ENCODE assay signal across 1 cellular context in the genomic region with DNA sequence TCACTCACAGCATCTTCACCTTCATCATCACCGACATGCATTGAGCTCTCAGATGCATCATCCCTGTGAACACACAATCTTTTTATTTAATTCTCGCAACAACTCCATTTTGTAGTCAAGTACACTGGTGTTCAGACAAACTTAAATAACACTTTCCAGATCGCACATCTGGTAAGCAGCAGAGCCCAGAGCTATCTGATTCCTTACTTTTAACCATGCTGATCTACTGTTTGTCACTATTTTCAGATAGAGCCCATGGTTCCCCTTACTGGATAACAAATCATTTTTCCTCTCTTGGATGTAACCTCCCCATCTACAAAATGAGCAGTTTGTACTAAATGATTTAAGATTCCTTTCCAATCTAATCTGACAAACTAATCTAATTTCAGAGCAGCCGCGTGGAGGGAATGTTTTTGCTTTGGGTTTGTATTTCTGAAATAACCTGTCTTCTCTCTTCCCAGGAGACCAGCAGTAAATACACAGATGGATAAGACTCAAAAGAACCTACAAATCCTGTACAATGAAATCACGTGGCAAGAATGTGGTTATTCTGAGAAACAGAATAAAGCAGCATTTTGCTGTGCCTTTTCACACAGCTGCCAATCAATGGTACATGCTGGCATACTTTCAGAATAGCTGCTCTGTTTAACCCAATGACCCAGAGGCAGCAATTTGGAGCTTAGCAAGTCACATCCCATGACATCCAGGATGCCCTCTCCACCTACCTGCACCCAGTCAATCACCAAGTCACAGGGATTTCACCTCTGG.
A peak's percentile ranks its signal among the peaks of the same experiment; 100 is the strongest.
TF ChIP-seq lines count a peak whose summit lies in the region.

No MANE protein-coding gene starts in this region.

TF ChIP-seq in HEK293, 187 proteins besides CTCF, POLR2A, EP300 and RAD21:
- TF ChIP-seq, protein P1, sequence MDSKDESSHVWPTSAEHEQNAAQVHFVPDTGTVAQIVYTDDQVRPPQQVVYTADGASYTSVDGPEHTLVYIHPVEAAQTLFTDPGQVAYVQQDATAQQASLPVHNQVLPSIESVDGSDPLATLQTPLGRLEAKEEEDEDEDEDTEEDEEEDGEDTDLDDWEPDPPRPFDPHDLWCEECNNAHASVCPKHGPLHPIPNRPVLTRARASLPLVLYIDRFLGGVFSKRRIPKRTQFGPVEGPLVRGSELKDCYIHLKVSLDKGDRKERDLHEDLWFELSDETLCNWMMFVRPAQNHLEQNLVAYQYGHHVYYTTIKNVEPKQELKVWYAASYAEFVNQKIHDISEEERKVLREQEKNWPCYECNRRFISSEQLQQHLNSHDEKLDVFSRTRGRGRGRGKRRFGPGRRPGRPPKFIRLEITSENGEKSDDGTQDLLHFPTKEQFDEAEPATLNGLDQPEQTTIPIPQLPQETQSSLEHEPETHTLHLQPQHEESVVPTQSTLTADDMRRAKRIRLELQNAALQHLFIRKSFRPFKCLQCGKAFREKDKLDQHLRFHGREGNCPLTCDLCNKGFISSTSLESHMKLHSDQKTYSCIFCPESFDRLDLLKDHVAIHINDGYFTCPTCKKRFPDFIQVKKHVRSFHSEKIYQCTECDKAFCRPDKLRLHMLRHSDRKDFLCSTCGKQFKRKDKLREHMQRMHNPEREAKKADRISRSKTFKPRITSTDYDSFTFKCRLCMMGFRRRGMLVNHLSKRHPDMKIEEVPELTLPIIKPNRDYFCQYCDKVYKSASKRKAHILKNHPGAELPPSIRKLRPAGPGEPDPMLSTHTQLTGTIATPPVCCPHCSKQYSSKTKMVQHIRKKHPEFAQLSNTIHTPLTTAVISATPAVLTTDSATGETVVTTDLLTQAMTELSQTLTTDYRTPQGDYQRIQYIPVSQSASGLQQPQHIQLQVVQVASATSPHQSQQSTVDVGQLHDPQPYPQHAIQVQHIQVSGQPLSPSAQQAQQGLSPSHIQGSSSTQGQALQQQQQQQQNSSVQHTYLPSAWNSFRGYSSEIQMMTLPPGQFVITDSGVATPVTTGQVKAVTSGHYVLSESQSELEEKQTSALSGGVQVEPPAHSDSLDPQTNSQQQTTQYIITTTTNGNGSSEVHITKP (tag by site-specific recombination; IDR thresholded peaks at IDR 0.05), result 0 out of 2 replicates have a peak, but pooled peaks have one; percentile 34
- TF ChIP-seq ZBTB17 (tag by site-specific recombination; IDR thresholded peaks at IDR 0.05) (peak; percentile 63), GFI1B (tag by site-specific recombination; IDR thresholded peaks at IDR 0.05) (no peak)
- TF ChIP-seq, protein P2, sequence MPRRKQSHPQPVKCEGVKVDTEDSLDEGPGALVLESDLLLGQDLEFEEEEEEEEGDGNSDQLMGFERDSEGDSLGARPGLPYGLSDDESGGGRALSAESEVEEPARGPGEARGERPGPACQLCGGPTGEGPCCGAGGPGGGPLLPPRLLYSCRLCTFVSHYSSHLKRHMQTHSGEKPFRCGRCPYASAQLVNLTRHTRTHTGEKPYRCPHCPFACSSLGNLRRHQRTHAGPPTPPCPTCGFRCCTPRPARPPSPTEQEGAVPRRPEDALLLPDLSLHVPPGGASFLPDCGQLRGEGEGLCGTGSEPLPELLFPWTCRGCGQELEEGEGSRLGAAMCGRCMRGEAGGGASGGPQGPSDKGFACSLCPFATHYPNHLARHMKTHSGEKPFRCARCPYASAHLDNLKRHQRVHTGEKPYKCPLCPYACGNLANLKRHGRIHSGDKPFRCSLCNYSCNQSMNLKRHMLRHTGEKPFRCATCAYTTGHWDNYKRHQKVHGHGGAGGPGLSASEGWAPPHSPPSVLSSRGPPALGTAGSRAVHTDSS (tag by site-specific recombination; IDR thresholded peaks at IDR 0.05), result peak; percentile 1; the same call in 1 of the 2 replicates
TF ChIP-seq in HEK293: peak in this region for 3.
